In genomic region chr2:45190481-45190880, GRCh38 we compare ENCODE assay signal across 1 cellular context.
A peak's percentile ranks its signal among the peaks of the same experiment; 100 is the strongest.
TF ChIP-seq lines count a peak whose summit lies in the region.

No MANE protein-coding gene starts in this region.

TF ChIP-seq in K562, 482 proteins besides CTCF, POLR2A, EP300 and RAD21 (continued from another document):
- no peak for TF ChIP-seq ZBTB11 (CRISPR knock-in tag; IDR thresholded peaks at IDR 0.05)
- no peak for TF ChIP-seq ZNF277 (CRISPR knock-in tag; IDR thresholded peaks at IDR 0.05; ENCODE audit: borderline replicate concordance)
- TF ChIP-seq ATF3 (IDR thresholded peaks at IDR 0.05): peak; percentile 52
- TF ChIP-seq ATF3 (CRISPR knock-in tag; conservative IDR thresholded peaks at IDR 0.05): no peak
- no peak for TF ChIP-seq SNIP1 (IDR thresholded peaks at IDR 0.05; ENCODE audit: low read depth)
- TF ChIP-seq MAFF (IDR thresholded peaks at IDR 0.05; ENCODE audit: low read length): peak; percentile 55; the same call in 1 of the 2 replicates
- TF ChIP-seq ZFP30 (CRISPR knock-in tag; IDR thresholded peaks at IDR 0.05; ENCODE audit: borderline replicate concordance): no peak
- no peak for TF ChIP-seq ZNF778 (CRISPR knock-in tag; IDR thresholded peaks at IDR 0.05)
- TF ChIP-seq CTBP1 (IDR thresholded peaks at IDR 0.05; ENCODE audit: borderline replicate concordance): no peak
- TF ChIP-seq L3MBTL2 (IDR thresholded peaks at IDR 0.05): peak; percentile 22; the same call in 1 of the 2 replicates
- no peak for TF ChIP-seq RBM14 (IDR thresholded peaks at IDR 0.05; ENCODE audit: borderline replicate concordance, insufficient read depth, low read depth, low read length)
- no peak for TF ChIP-seq CCAR2 (IDR thresholded peaks at IDR 0.05; ENCODE audit: low read depth, low read length)
- peak; percentile 97 for TF ChIP-seq ZNF316 (IDR thresholded peaks at IDR 0.05)
- TF ChIP-seq DPF2 (IDR thresholded peaks at IDR 0.05): 0 out of 2 replicates have a peak, but pooled peaks have one; percentile 30
- TF ChIP-seq MBD1 (CRISPR knock-in tag; IDR thresholded peaks at IDR 0.05): no peak
- TF ChIP-seq MAFK (IDR thresholded peaks at IDR 0.05; ENCODE audit: low read length): peak; percentile 74
- TF ChIP-seq SMARCA4 (IDR thresholded peaks at IDR 0.05): 0 out of 2 replicates have a peak, but pooled peaks have one; percentile 33
- peak; percentile 41 for TF ChIP-seq FOSL1 (tag; conservative IDR thresholded peaks at IDR 0.05)
